In the genomic region with DNA sequence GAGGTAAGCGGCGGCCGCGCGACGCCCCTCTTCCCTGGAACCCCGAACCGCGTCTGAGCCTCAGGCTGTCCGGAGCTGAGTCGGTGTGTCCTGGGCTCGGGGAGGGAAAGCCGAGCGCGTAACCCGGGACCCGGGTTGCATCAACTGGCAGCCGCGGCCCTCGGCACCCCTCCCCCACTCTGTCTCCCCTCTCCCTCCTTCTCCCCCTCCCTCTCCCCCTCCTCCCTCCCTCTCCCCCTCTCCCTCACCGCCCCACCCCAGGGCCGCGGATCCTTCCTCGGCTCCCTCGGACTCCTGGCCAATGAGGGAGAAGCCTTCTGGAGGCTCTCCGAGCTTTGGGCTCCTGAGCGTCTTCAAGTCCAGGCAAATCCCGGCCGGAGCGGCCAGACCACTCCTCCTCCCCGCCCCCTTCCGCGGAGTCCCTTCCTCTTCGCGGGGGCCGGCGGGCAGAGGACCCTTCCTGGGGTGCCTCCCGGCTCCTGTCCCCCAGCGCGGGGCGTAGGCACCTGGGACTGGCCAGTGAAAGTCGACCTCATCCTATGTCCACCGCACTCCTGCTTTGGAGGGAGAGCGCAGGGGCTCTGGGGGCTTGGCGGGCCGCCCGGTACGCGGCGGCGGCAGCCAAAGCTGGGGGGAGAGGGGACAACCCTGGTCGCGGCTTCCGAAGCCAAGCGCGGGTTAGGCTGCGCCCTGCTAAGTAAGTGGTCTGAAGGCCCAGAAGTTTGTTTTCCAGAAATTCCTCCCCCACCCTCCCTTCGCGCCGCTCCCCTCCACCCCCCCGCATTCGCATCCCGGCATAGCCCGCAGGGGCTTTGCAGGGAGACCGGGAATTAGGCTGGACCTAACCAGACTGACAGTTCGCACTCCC, we compare ENCODE assay signal across 8 cellular contexts. TPM values are rescaled to one million over a fixed set of nuclear protein-coding genes. Genes with fewer than 3 reads are reported as not detected.
DNase-seq lines count a peak whose midpoint lies in the region; FAIRE-seq and TF ChIP-seq lines count a peak whose summit lies in the region.

No MANE protein-coding gene starts in this region.

- H3K23me2 ChIP-seq in H1 (ENCODE audit: low read depth, low read length): peaks cover 12% of the 10 kb centered on the region

- no peaks in the 10 kb centered on the region for H3K9me3 ChIP-seq in H1 (ENCODE audit: insufficient read depth in 2 of 2, low read depth in 1 of 2, low read length in 1 of 2)
- H3K9me3 ChIP-seq in stomach: no peaks in the 10 kb centered on the region

- WGBS in H1 (ENCODE audit: extremely low coverage in 1 of 2, insufficient coverage in 1 of 2, insufficient read length in 1 of 2, insufficient replicate concordance in 2 of 2, low coverage in 1 of 2, low lambda C conversion rate in 2 of 2, missing lambda C conversion rate in 1 of 2), 2 experiments: 3% methylated on average over 41 of the region's 66 CpGs; no CpG with 5 or more reads in 1 of the 2 experiments
- 1 to 2% (median 2%) methylated on average over 29 to 60 of the region's 66 CpGs for WGBS in stomach, 5 donors

- no peak for FAIRE-seq in H1 (lab: Jason Lieb, UNC)

- peak overlapping the region; percentile 73 to 97 (median 88) for H3K4me3 ChIP-seq in H1 (ENCODE audit: extremely low read depth in 1 of 4, insufficient read depth in 2 of 4, low read depth in 3 of 4, low read length in 4 of 4)
- H3K4me3 ChIP-seq in stomach: peak overlapping the region; percentile 84 to 99 (median 92)

- H3K4me1 ChIP-seq in H1 (replicated peaks in 1 of 4; ENCODE audit: control insufficient read depth in 3 of 4, insufficient read depth in 4 of 4, low read length in 3 of 4) (peaks cover 8 to 22% (median 14%) of the 10 kb centered on the region in 4 experiments; a peak in 5 of 7 replicates), stomach (peaks cover 14 to 54% (median 44%) of the 10 kb centered on the region in 4 donors)

- intact Hi-C loops in stomach (cut with DNase I; ENCODE audit: low total_unique reads): loop anchor here (10.0 kb wide), 1 partner anchor 65 kb away; the partner anchor contains the start of gene MED18

- peaks cover 13 to 19% of the 10 kb centered on the region in 2 experiments for H4K20me1 ChIP-seq in H1 (replicated peaks in 1 of 2; ENCODE audit: control insufficient read depth in 1 of 2, insufficient read depth in 2 of 2, low read length in 2 of 2)

- no peaks in the 10 kb centered on the region for H3K27me3 ChIP-seq in H1 (replicated peaks in 1 of 4; ENCODE audit: control insufficient read depth in 3 of 4, extremely low read depth in 1 of 4, insufficient read depth in 3 of 4, low read length in 3 of 4)
- no peaks in the 10 kb centered on the region for H3K27me3 ChIP-seq in stomach

- H2BK5ac ChIP-seq in H1 (ENCODE audit: low read depth, low read length): peak overlapping the region; percentile 96

- peak overlapping the region; percentile 79 to 98 (median 82) for H3K9ac ChIP-seq in H1 (replicated peaks in 1 of 4; ENCODE audit: extremely low read depth in 1 of 4, low read depth in 3 of 4, low read length in 3 of 4)

- POLR2A ChIA-PET in H1 (lab: Charles Lee; ENCODE audit: partially characterized antibody): interaction anchor here (0.6 to 19.5 kb wide), 25 partner anchors 8 to 440 kb away, joined by 3 to 324 read pairs (median 5); partner anchors contain the start of genes ATP5IF1, DNAJC8, EYA3 and MED18

- H3K4me2 ChIP-seq in H1 (ENCODE audit: insufficient read depth in 1 of 2, low read depth in 2 of 2, low read length in 2 of 2): peak overlapping the region; percentile 77 to 100

- H2BK120ac ChIP-seq in H1 (replicated peaks; ENCODE audit: low read depth, low read length): no peak overlapping the region

- no peak overlapping the region for H3K23ac ChIP-seq in H1 (ENCODE audit: insufficient read length)

- H3K4ac ChIP-seq in H1 (replicated peaks; ENCODE audit: insufficient read length, low read depth, low read length): peak overlapping the region; percentile 98

- no peak overlapping the region for H2AFZ ChIP-seq in H1 (ENCODE audit: low read length)

- H4K5ac ChIP-seq in H1 (ENCODE audit: insufficient read length, low read depth, low read length): peak overlapping the region; percentile 92

- CTCF ChIA-PET in H1 (lab: Charles Lee; ENCODE audit: partially characterized antibody): interaction anchor here (0.6 to 5.2 kb wide), 4 partner anchors 12 to 283 kb away, joined by 3 to 56 read pairs (median 4); no protein-coding TSS in a partner anchor

- H2BK15ac ChIP-seq in H1 (ENCODE audit: low read length): no peak overlapping the region

- H3K27ac ChIP-seq in H1 (ENCODE audit: low read depth, low read length): peak overlapping the region; percentile 67; the same call in 1 of the 2 replicates
- peak overlapping the region; percentile 89 to 96 (median 91) for H3K27ac ChIP-seq in stomach

- H3K79me1 ChIP-seq in H1 (ENCODE audit: low read depth, low read length): peaks cover 18% of the 10 kb centered on the region

- TF ChIP-seq RAD21 in H1 (IDR thresholded peaks at IDR 0.05 in 1 of 2, conservative IDR thresholded peaks at IDR 0.05 in 1 of 2; ENCODE audit: low read depth in 2 of 2, low read length in 2 of 2): no peak

- H4K91ac ChIP-seq in H1 (replicated peaks; ENCODE audit: insufficient read length, low read length): peak overlapping the region; percentile 91

- TF ChIP-seq EP300 in H1 (IDR thresholded peaks at IDR 0.05; ENCODE audit: borderline replicate concordance in 1 of 2, low read depth in 2 of 2, low read length in 2 of 2) (no peak), stomach (IDR thresholded peaks at IDR 0.05) (no peak)

- H2AK5ac ChIP-seq in H1 (ENCODE audit: low read depth, low read length): peak overlapping the region; percentile 86; the same call in 1 of the 2 replicates

- TF ChIP-seq CTCF in H1 (IDR thresholded peaks at IDR 0.05; ENCODE audit: control extremely low read depth in 1 of 3, insufficient read depth in 1 of 3, low read depth in 1 of 3, low read length in 3 of 3) (no peak), stomach (IDR thresholded peaks at IDR 0.05) (no peak)

- peak overlapping the region; percentile 97 for H4K8ac ChIP-seq in H1 (ENCODE audit: extremely low read depth, insufficient read depth, low read length)

- H2BK20ac ChIP-seq in H1 (ENCODE audit: low read length): no peak overlapping the region

- peaks cover 33 to 51% of the 10 kb centered on the region in 2 experiments for H3K79me2 ChIP-seq in H1 (ENCODE audit: control insufficient read depth in 1 of 2, insufficient read depth in 2 of 2, low read length in 2 of 2)

- H3K14ac ChIP-seq in H1 (ENCODE audit: insufficient read length): no peak overlapping the region

- no peak overlapping the region for H2BK12ac ChIP-seq in H1 (ENCODE audit: low read depth, low read length)

- DNase-seq in DMS153 treated with DMSO at 0.1 percent for 48 hours (lab: John Stamatoyannopoulos, UW; ENCODE audit: unreplicated experiment) (peak; percentile 42), DMS153 (lab: John Stamatoyannopoulos, UW) (no peak), LHCN-M2 (ENCODE audit: low read depth) (peak; percentile 82), H1 (ENCODE audit: low read depth in 1 of 2, low spot score in 2 of 2) (peak; percentile 75 to 86), medulla oblongata (ENCODE audit: extremely low spot score) (peak; percentile 51), stomach (peak; percentile 75), NCI-H2107 (lab: John Stamatoyannopoulos, UW) (no peak)
- peak; percentile 36 to 41 for DNase-seq in activated CD4-positive, alpha-beta T cell treated with anti-CD3 and anti-CD28 coated beads for 4 hours

- H3K36me3 ChIP-seq in H1 (ENCODE audit: control insufficient read depth in 2 of 4, insufficient read depth in 4 of 4, low read length in 3 of 4): peaks cover 0 to 4% (median 0%) of the 10 kb centered on the region in 4 experiments; a peak in 2 of 8 replicates
- no peaks in the 10 kb centered on the region for H3K36me3 ChIP-seq in stomach

- peak overlapping the region; percentile 98 for H3K18ac ChIP-seq in H1 (ENCODE audit: extremely low read depth, low read length)

- H3K56ac ChIP-seq in H1 (replicated peaks; ENCODE audit: insufficient read length, low read depth, low read length): peak overlapping the region; percentile 92

- TF ChIP-seq POLR2A in H1 (IDR thresholded peaks at IDR 0.05; ENCODE audit: control extremely low read depth in 1 of 2, low read depth in 2 of 2, low read length in 2 of 2) (peak in 1 of 2 experiments; percentile 18), stomach (IDR thresholded peaks at IDR 0.05) (no peak)

RNA-seq across cellular contexts. Expression of gene SESN2, which starts 0.9 kb away (rescaled TPM):
- 17.4 and 18.9 TPM in 2 replicates for total RNA-seq in LHCN-M2 (2014; rRNA removed)
- polyA plus RNA-seq in LHCN-M2 (2012): 7.3 TPM
- 22.6 and 25.1 TPM in 2 replicates for total RNA-seq in H1 (2021; fragmentation: NEBNext Ultra II Directional; extraction: Animal tissue kit (Norgen Biotek cat#: 25700))
- 33.0 and 54.4 TPM in 2 replicates for polyA plus RNA-seq in H1 (2011; rRNA removed)
- polyA plus RNA-seq in H1 (2011; cell fraction: cytosol; rRNA removed): 37.0 TPM
- 57.7 TPM for polyA plus RNA-seq in H1 (2011; cell fraction: nucleus; rRNA removed)
- polyA plus RNA-seq in H1 (2012, experiment 1 of 2): 21.4 to 30.0 TPM (median 25.6 TPM) in 4 replicates
- 37.1 TPM for polyA plus RNA-seq in H1 (2012, experiment 2 of 2)
- polyA plus RNA-seq in H1 (2013, experiment 1 of 2): 20.7 TPM
- polyA plus RNA-seq in H1 (2013, experiment 2 of 2): 19.6 TPM
- 35.6 and 41.8 TPM in 2 replicates for polyA minus RNA-seq in H1 (2011; rRNA and poly(A)+ RNA removed)
- polyA minus RNA-seq in H1 (2011; cell fraction: cytosol; rRNA and poly(A)+ RNA removed): 33.8 TPM
- polyA minus RNA-seq in H1 (2011; cell fraction: nucleus; rRNA and poly(A)+ RNA removed): 23.1 TPM
- 10 to 100 TPM in 1 of 5 donors, 1 to 10 TPM in 4; 2.3 to 20.3 (median 3.3) TPM for total RNA-seq in stomach
- 10 to 100 TPM in 1 of 3 donors, 1 to 10 TPM in 2; 6.7 to 11.5 (median 7.9) TPM for polyA plus RNA-seq in stomach

RNA-seq across cellular contexts. Expression of gene ATP5IF1, which starts 24.2 kb away (rescaled TPM):
- total RNA-seq in LHCN-M2 (2014; rRNA removed) (183 and 197 TPM in 2 replicates), stomach (100 to 1,000 TPM; 146 to 548 (median 341) TPM)
- 314 TPM for polyA plus RNA-seq in LHCN-M2 (2012)
- 198 and 202 TPM in 2 replicates for total RNA-seq in H1 (2021; fragmentation: NEBNext Ultra II Directional; extraction: Animal tissue kit (Norgen Biotek cat#: 25700))
- polyA plus RNA-seq in H1 (2011; rRNA removed) (242 and 292 TPM in 2 replicates), stomach (100 to 1,000 TPM; 520 to 559 (median 540) TPM)
- polyA plus RNA-seq in H1 (2011; cell fraction: cytosol; rRNA removed): 541 TPM
- 149 TPM for polyA plus RNA-seq in H1 (2011; cell fraction: nucleus; rRNA removed)
- 353 to 427 TPM (median 404 TPM) in 4 replicates for polyA plus RNA-seq in H1 (2012, experiment 1 of 2)
- polyA plus RNA-seq in H1 (2012, experiment 2 of 2): 148 TPM
- polyA plus RNA-seq in H1 (2013, experiment 1 of 2): 547 TPM
- polyA plus RNA-seq in H1 (2013, experiment 2 of 2): 580 TPM
- 16.3 and 22.7 TPM in 2 replicates for polyA minus RNA-seq in H1 (2011; rRNA and poly(A)+ RNA removed)
- 88.7 TPM for polyA minus RNA-seq in H1 (2011; cell fraction: cytosol; rRNA and poly(A)+ RNA removed)
- 56.0 TPM for polyA minus RNA-seq in H1 (2011; cell fraction: nucleus; rRNA and poly(A)+ RNA removed)

RNA-seq across cellular contexts. Expression of gene DNAJC8, which starts 27.3 kb away (rescaled TPM):
- total RNA-seq in LHCN-M2 (2014; rRNA removed) (98.7 and 101 TPM in 2 replicates), stomach (100 to 1,000 TPM in 1 of 5 donors, 10 to 100 TPM in 4; 38.4 to 111 (median 79.7) TPM)
- 89.8 TPM for polyA plus RNA-seq in LHCN-M2 (2012)
- total RNA-seq in H1 (2021; fragmentation: NEBNext Ultra II Directional; extraction: Animal tissue kit (Norgen Biotek cat#: 25700)): 129 and 134 TPM in 2 replicates
- polyA plus RNA-seq in H1 (2011; rRNA removed) (74.1 and 116 TPM in 2 replicates), stomach (10 to 100 TPM; 59.5 to 75.6 (median 73.2) TPM)
- 105 TPM for polyA plus RNA-seq in H1 (2011; cell fraction: cytosol; rRNA removed)
- polyA plus RNA-seq in H1 (2011; cell fraction: nucleus; rRNA removed): 44.7 TPM
- polyA plus RNA-seq in H1 (2012, experiment 1 of 2): 116 to 133 TPM (median 119 TPM) in 4 replicates
- polyA plus RNA-seq in H1 (2012, experiment 2 of 2): 116 TPM
- 155 TPM for polyA plus RNA-seq in H1 (2013, experiment 1 of 2)
- 156 TPM for polyA plus RNA-seq in H1 (2013, experiment 2 of 2)
- polyA minus RNA-seq in H1 (2011; rRNA and poly(A)+ RNA removed): 31.2 and 38.8 TPM in 2 replicates
- 19.2 TPM for polyA minus RNA-seq in H1 (2011; cell fraction: cytosol; rRNA and poly(A)+ RNA removed)
- polyA minus RNA-seq in H1 (2011; cell fraction: nucleus; rRNA and poly(A)+ RNA removed): 23.8 TPM

Comparison
In these comparisons a context has a peak if more than half of its experiments do, and no peak if none do; other contexts are left out.
1. DNase-seq: peak in DMS153 treated with DMSO at 0.1 percent for 48 hours (single experiment), LHCN-M2 (single experiment), activated CD4-positive, alpha-beta T cell treated with anti-CD3 and anti-CD28 coated beads for 4 hours (2 of 2), H1 (2 of 2), medulla oblongata (single experiment) and stomach (single experiment); none in DMS153 (single experiment) and NCI-H2107 (single experiment).